In the genomic region with DNA sequence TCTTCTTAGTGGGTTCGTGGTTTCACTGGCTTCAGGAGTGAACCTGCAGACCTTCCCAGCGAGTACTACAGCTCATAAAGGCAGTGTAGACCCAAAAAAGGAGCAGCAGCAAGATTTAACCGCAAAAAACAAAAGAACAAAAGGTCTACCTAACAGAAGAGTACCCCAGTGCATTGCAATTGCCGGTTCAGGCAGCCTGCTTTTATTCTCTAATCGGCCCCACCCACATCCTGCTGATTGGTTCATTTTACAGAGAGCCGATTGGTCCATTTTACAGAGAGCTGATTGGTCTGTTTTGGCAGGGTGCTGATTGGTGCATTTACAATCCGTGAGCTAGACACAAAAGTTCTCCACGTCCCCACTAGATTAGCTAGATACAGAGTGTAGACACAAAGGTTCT, we compare ENCODE assay signal across 1 cellular context.
TF ChIP-seq lines count a peak whose summit lies in the region.

No MANE protein-coding gene starts in this region.

TF ChIP-seq in K562, 482 proteins besides CTCF, POLR2A, EP300 and RAD21:
- TF ChIP-seq ZNF316 (IDR thresholded peaks at IDR 0.05) (0 out of 2 replicates have a peak, but pooled peaks have one; percentile 7), RBM25 (IDR thresholded peaks at IDR 0.05; ENCODE audit: low read depth, low read length, severe bottlenecking) (peak; percentile 31), NFYB (IDR thresholded peaks at IDR 0.05; ENCODE audit: extremely low read depth, insufficient read length) (peak; percentile 86), MTF1 (CRISPR knock-in tag; IDR thresholded peaks at IDR 0.05; ENCODE audit: borderline replicate concordance) (no peak), MAZ (CRISPR knock-in tag; conservative IDR thresholded peaks at IDR 0.05 in 1 of 2, IDR thresholded peaks at IDR 0.05 in 1 of 2) (no peak), ASH1L (IDR thresholded peaks at IDR 0.05; ENCODE audit: borderline replicate concordance, low read depth, partially characterized antibody) (peak; percentile 35), MXD1 (CRISPR knock-in tag; IDR thresholded peaks at IDR 0.05; ENCODE audit: borderline replicate concordance, poor library complexity, severe bottlenecking) (no peak)
- TF ChIP-seq, protein P1, sequence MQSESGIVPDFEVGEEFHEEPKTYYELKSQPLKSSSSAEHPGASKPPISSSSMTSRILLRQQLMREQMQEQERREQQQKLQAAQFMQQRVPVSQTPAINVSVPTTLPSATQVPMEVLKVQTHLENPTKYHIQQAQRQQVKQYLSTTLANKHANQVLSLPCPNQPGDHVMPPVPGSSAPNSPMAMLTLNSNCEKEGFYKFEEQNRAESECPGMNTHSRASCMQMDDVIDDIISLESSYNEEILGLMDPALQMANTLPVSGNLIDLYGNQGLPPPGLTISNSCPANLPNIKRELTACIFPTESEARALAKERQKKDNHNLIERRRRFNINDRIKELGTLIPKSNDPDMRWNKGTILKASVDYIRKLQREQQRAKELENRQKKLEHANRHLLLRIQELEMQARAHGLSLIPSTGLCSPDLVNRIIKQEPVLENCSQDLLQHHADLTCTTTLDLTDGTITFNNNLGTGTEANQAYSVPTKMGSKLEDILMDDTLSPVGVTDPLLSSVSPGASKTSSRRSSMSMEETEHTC (IDR thresholded peaks at IDR 0.05) = no peak
TF ChIP-seq in K562: peak in this region for 4.
